In genomic region chr1:225946082-225946620, GRCh38 we compare ENCODE assay signal across 29 cellular contexts. TPM values are rescaled to one million over a fixed set of nuclear protein-coding genes. Genes with fewer than 3 reads are reported as not detected.
A peak's percentile ranks its signal among the peaks of the same experiment; 100 is the strongest.
DNase-seq lines count a peak whose midpoint lies in the region; ATAC-seq and TF ChIP-seq lines count a peak whose summit lies in the region.
"Had no signal": no experiment of that assay in that cellular context is flagged by ENCODE, and none has a peak within 500 bp of the region (broad histone marks: within the 10 kb centered on the region; RNA-seq: fewer than 3 reads in every experiment).

No MANE protein-coding gene starts in this region.

- peaks cover 71% of the 10 kb centered on the region for H3K4me1 Mint-ChIP-seq in endodermal cell
- peaks cover 62% of the 10 kb centered on the region for H3K4me1 Mint-ChIP-seq in nephron progenitor cell

- no peak for ATAC-seq in GM21825 (IDR thresholded peaks at IDR 0.05; ENCODE audit: unreplicated experiment)
- no peak for ATAC-seq in GM18873 (IDR thresholded peaks at IDR 0.05; ENCODE audit: low FRiP score, unreplicated experiment)
- ATAC-seq: HepG2 had no signal

- CTCF ChIA-PET in RWPE1 (lab: Yijun Ruan, JAX), result interaction anchor here (1.5 to 1.6 kb wide), 2 partner anchors 16 to 472 kb away, joined by 4 read pairs; no protein-coding TSS in a partner anchor

- intact Hi-C loops in spleen (cut with DNase I; ENCODE audit: low total_unique reads), result no loop called here

- no peak for TF ChIP-seq POLR2A in spleen (IDR thresholded peaks at IDR 0.05)
- TF ChIP-seq POLR2A in Peyer's patch (IDR thresholded peaks at IDR 0.05), result no peak

- peak overlapping the region; percentile 3 for H3K4me3 Mint-ChIP-seq in endodermal cell
- no peak overlapping the region for H3K4me3 Mint-ChIP-seq in nephron progenitor cell
- H3K4me3 Mint-ChIP-seq: B cell had no signal

- TF ChIP-seq CTCF in endodermal cell (conservative IDR thresholded peaks at IDR 0.05), result no peak
- TF ChIP-seq CTCF in nephron progenitor cell (IDR thresholded peaks at IDR 0.05), result no peak
- no peak for TF ChIP-seq CTCF in spleen (IDR thresholded peaks at IDR 0.05 in 8 of 11, conservative IDR thresholded peaks at IDR 0.05 in 3 of 11)
- no peak for TF ChIP-seq CTCF in RWPE1 (conservative IDR thresholded peaks at IDR 0.05; ENCODE audit: low read depth)
- no peak for TF ChIP-seq CTCF in Peyer's patch (IDR thresholded peaks at IDR 0.05)

- H3K27ac ChIP-seq in HUES6 (ENCODE audit: low read depth, low read length) (peak overlapping the region; percentile 16; the same call in 1 of the 2 replicates), endodermal cell (ENCODE audit: low read depth, low read length) (peak overlapping the region; percentile 66), spleen (no peak overlapping the region), RWPE1 (no peak overlapping the region), Peyer's patch (no peak overlapping the region)
- H3K27ac ChIP-seq: C4-2B, PC-9 had no signal

- H3K27me3 ChIP-seq in HUES6 (ENCODE audit: control insufficient read depth, insufficient read depth, low read length), result peaks cover 39% of the 10 kb centered on the region
- no peaks in the 10 kb centered on the region for H3K27me3 ChIP-seq in endodermal cell (ENCODE audit: control insufficient read depth, insufficient read depth, low read length, poor library complexity, severe bottlenecking)
- peaks cover 0 to 13% (median 0%) of the 10 kb centered on the region in 7 donors for H3K27me3 ChIP-seq in spleen (replicated peaks in 1 of 7)
- no peaks in the 10 kb centered on the region for H3K27me3 ChIP-seq in Peyer's patch

- H3K36me3 ChIP-seq in HUES6 (ENCODE audit: control insufficient read depth, insufficient read depth, low read length) (no peaks in the 10 kb centered on the region), endodermal cell (ENCODE audit: control insufficient read depth, insufficient read depth, low read length) (no peaks in the 10 kb centered on the region), spleen (no peaks in the 10 kb centered on the region), Peyer's patch (no peaks in the 10 kb centered on the region)
- H3K36me3 ChIP-seq: HAP-1 had no signal

- H3K9me3 ChIP-seq in HUES6 (ENCODE audit: control insufficient read depth, insufficient read depth, low read depth, low read length) (no peaks in the 10 kb centered on the region), endodermal cell (ENCODE audit: control insufficient read depth, low read length) (no peaks in the 10 kb centered on the region), spleen (no peaks in the 10 kb centered on the region), Peyer's patch (no peaks in the 10 kb centered on the region)
- H3K9me3 ChIP-seq: HAP-1 had no signal

- no peak overlapping the region for H3K4me3 ChIP-seq in HUES6 (ENCODE audit: low read depth, low read length)
- H3K4me3 ChIP-seq in endodermal cell (ENCODE audit: low read length), result peak overlapping the region; percentile 48
- no peak overlapping the region for H3K4me3 ChIP-seq in spleen
- no peak overlapping the region for H3K4me3 ChIP-seq in Peyer's patch
- H3K4me3 ChIP-seq: HAP-1, PC-9 had no signal

- DNase-seq in endodermal cell (peak; percentile 70), nephron progenitor cell (no peak), spleen (peak; percentile 15), RWPE1 (ENCODE audit: low spot score) (no peak), Peyer's patch (no peak)
- DNase-seq: Calu3; DMS79 treated with DMSO at 0.1 percent for 48 hours; Kasumi-1; NCI-H1092 treated with DMSO at 0.1 percent for 48 hours; NCI-H1436 treated with DMSO at 0.1 percent for 48 hours; NCI-H187 treated with DMSO at 0.1 percent for 48 hours; NCI-H2171 treated with DMSO at 0.1 percent for 48 hours; NCI-H345; NCI-H524; NCI-H774; NK-92 treated with Interleukin-12 subunit alpha and Interleukin-12 subunit beta, amount 100 ng/mL, for 24 hours; PC-9; RPMI8226; SHP77 had no signal

- WGBS in endodermal cell (ENCODE audit: insufficient coverage in 1 of 2, insufficient read length in 1 of 2), 2 experiments, result 50% methylated on average over 4 of the region's 4 CpGs; no CpG with 5 or more reads in 1 of the 2 experiments
- 67 to 89% (median 76%) methylated on average over 4 of the region's 4 CpGs for WGBS in spleen, 5 donors

- H3K27me3 Mint-ChIP-seq in endodermal cell (ENCODE audit: insufficient read depth), result peaks cover 13% of the 10 kb centered on the region
- H3K27me3 Mint-ChIP-seq in nephron progenitor cell (ENCODE audit: low read depth, poor library complexity), result peaks cover 3% of the 10 kb centered on the region

- H3K36me3 Mint-ChIP-seq in endodermal cell (ENCODE audit: low read depth), result no peaks in the 10 kb centered on the region
- H3K36me3 Mint-ChIP-seq in nephron progenitor cell (ENCODE audit: low read depth), result no peaks in the 10 kb centered on the region

- POLR2A ChIA-PET in RWPE1 (lab: Yijun Ruan, JAX; ENCODE audit: low non-redundant PET), result no interaction called here

- H3K9me3 Mint-ChIP-seq in endodermal cell, result no peaks in the 10 kb centered on the region
- no peaks in the 10 kb centered on the region for H3K9me3 Mint-ChIP-seq in nephron progenitor cell

- H3K9ac ChIP-seq in HUES6 (ENCODE audit: low read length) (peak overlapping the region; percentile 67), endodermal cell (ENCODE audit: extremely low read depth, low read length, poor library complexity, severe bottlenecking) (peak overlapping the region; percentile 66)

- H3K4me1 ChIP-seq in HUES6 (ENCODE audit: control insufficient read depth, insufficient read depth, low read length), result peaks cover 85% of the 10 kb centered on the region
- peaks cover 62% of the 10 kb centered on the region for H3K4me1 ChIP-seq in endodermal cell (ENCODE audit: control insufficient read depth, insufficient read depth, low read length)
- H3K4me1 ChIP-seq in spleen, result peaks cover 5 to 28% (median 17%) of the 10 kb centered on the region in 6 donors
- H3K4me1 ChIP-seq in Peyer's patch, result peaks cover 0 to 4% (median 2%) of the 10 kb centered on the region in 4 donors

- H3K27ac Mint-ChIP-seq in endodermal cell, result peak overlapping the region; percentile 96
- peak overlapping the region; percentile 34 for H3K27ac Mint-ChIP-seq in nephron progenitor cell
- H3K27ac Mint-ChIP-seq: B cell had no signal

RNA-seq across cellular contexts. Expression of gene LEFTY2, which starts 5.1 kb away (rescaled TPM):
- total RNA-seq in endodermal cell (100 to 1,000 TPM; 272 to 938 TPM), spleen (under 1 TPM in 3 of 7 donors, not detected in 4; 0.34 to 0.54 (median 0.37) TPM), Peyer's patch (not detected)
- polyA plus RNA-seq in endodermal cell (2013, experiment 1 of 2), result 318 TPM
- polyA plus RNA-seq in endodermal cell (2013, experiment 2 of 2), result 376 TPM
- under 1 TPM; 0.06 to 0.65 (median 0.11) TPM for polyA plus RNA-seq in spleen
- total RNA-seq: A673, B cell, Calu3, M059J, PC-9, SK-MEL-5 had no signal

RNA-seq across cellular contexts. Expression of gene PYCR2, which starts 22.1 kb away (rescaled TPM):
- total RNA-seq in endodermal cell, result 100 to 1,000 TPM in 1 of 2 donors, 10 to 100 TPM in 1; 94.5 to 101 TPM
- 74.6 TPM for polyA plus RNA-seq in endodermal cell (2013, experiment 1 of 2)
- 71.4 TPM for polyA plus RNA-seq in endodermal cell (2013, experiment 2 of 2)
- 10 to 100 TPM; 50.0 to 72.8 (median 67.6) TPM for total RNA-seq in spleen
- 10 to 100 TPM; 68.1 to 80.4 (median 79.9) TPM for polyA plus RNA-seq in spleen
- total RNA-seq in Peyer's patch, result 10 to 100 TPM; 31.1 to 46.2 (median 35.5) TPM

RNA-seq across cellular contexts. Expression of gene SDE2, which starts 53.0 kb away (rescaled TPM):
- 10 to 100 TPM; 19.0 to 21.6 TPM for total RNA-seq in endodermal cell
- polyA plus RNA-seq in endodermal cell (2013, experiment 1 of 2), result 13.3 TPM
- 12.3 TPM for polyA plus RNA-seq in endodermal cell (2013, experiment 2 of 2)
- total RNA-seq in spleen, result 10 to 100 TPM; 18.4 to 23.6 (median 21.7) TPM
- polyA plus RNA-seq in spleen, result 1 to 10 TPM; 4.6 to 9.9 (median 5.6) TPM
- total RNA-seq in Peyer's patch, result 10 to 100 TPM; 10.9 to 22.3 (median 15.8) TPM

RNA-seq across cellular contexts. Expression of gene LEFTY1, which starts 57.2 kb away (rescaled TPM):
- 100 to 1,000 TPM in 1 of 2 donors, 10 to 100 TPM in 1; 76.0 to 660 TPM for total RNA-seq in endodermal cell
- polyA plus RNA-seq in endodermal cell (2013, experiment 1 of 2), result 184 TPM
- polyA plus RNA-seq in endodermal cell (2013, experiment 2 of 2), result 274 TPM
- total RNA-seq in spleen, result under 1 TPM in 4 of 7 donors, not detected in 3; 0.34 to 0.95 (median 0.48) TPM
- polyA plus RNA-seq in spleen, result under 1 TPM; 0.06 to 0.09 (median 0.09) TPM
- 10 to 100 TPM in 1 of 4 donors, 1 to 10 TPM in 3; 1.5 to 15.6 (median 5.6) TPM for total RNA-seq in Peyer's patch
- total RNA-seq: A673, B cell, Calu3, PC-9, SK-MEL-5 had no signal

Comparison
In these comparisons a context has a peak if more than half of its experiments do, and no peak if none do; other contexts are left out.
1. H3K27ac ChIP-seq: peak in HUES6 (single experiment) and endodermal cell (single experiment); none in spleen (0 of 8), RWPE1 (single experiment) and Peyer's patch (0 of 4).
2. DNase-seq: peak in endodermal cell (single experiment) and spleen (single experiment); none in nephron progenitor cell (single experiment), RWPE1 (single experiment) and Peyer's patch (0 of 3).
3. RNA of gene LEFTY2, which starts 5.1 kb away (total RNA-seq): 272 to 938 TPM in endodermal cell; 0.34 to 0.54 TPM in spleen and not detected in Peyer's patch; every median in the first group is over 100 times any median in the second.